In genomic region chr19:6743714-6744380, GRCh38 we compare ENCODE assay signal across 10 cellular contexts. TPM values are rescaled to one million over a fixed set of nuclear protein-coding genes. Genes with fewer than 3 reads are reported as not detected.
DNase-seq lines count a peak whose midpoint lies in the region; ATAC-seq and TF ChIP-seq lines count a peak whose summit lies in the region.
"Had no signal": no experiment of that assay in that cellular context is flagged by ENCODE, and none has a peak within 500 bp of the region (broad histone marks: within the 10 kb centered on the region; RNA-seq: fewer than 3 reads in every experiment).

No MANE protein-coding gene starts in this region.

- H3K9me2 ChIP-seq in GM23248 (ENCODE audit: insufficient read depth): no peaks in the 10 kb centered on the region

- no peaks in the 10 kb centered on the region for H3K9me3 Mint-ChIP-seq in CD8-positive, alpha-beta memory T cell

- peak overlapping the region; percentile 72 for H3K4me2 ChIP-seq in GM23248 (ENCODE audit: unreplicated experiment)

- H3K9ac ChIP-seq in GM23248: peak overlapping the region; percentile 47
- peak overlapping the region; percentile 57 to 78 (median 73) for H3K9ac ChIP-seq in skeletal muscle tissue (ENCODE audit: low read depth in 1 of 3, low read length in 3 of 3)

- H3K4me3 ChIP-seq in GM23248: peak overlapping the region; percentile 38
- no peak overlapping the region for H3K4me3 ChIP-seq in SJSA1
- peak overlapping the region; percentile 27 for H3K4me3 ChIP-seq in fibroblast of villous mesenchyme (ENCODE audit: low read depth, low read length)
- peak overlapping the region; percentile 51 to 63 (median 54) for H3K4me3 ChIP-seq in skeletal muscle tissue (ENCODE audit: low read length in 3 of 3)
- H3K4me3 ChIP-seq in CD8-positive, alpha-beta memory T cell (ENCODE audit: low read length): no peak overlapping the region

- peaks cover 35% of the 10 kb centered on the region for H3K79me2 ChIP-seq in GM23248 (ENCODE audit: insufficient read depth)

- no peak for TF ChIP-seq CTCF in fibroblast of villous mesenchyme (IDR thresholded peaks at IDR 0.05; ENCODE audit: insufficient read depth, low read depth, low read length)

- no peaks in the 10 kb centered on the region for H3K27me3 Mint-ChIP-seq in CD8-positive, alpha-beta memory T cell

- no peaks in the 10 kb centered on the region for H4K20me1 ChIP-seq in GM23248 (ENCODE audit: insufficient read depth)

- peaks cover 28% of the 10 kb centered on the region for H3F3A ChIP-seq in GM23248 (ENCODE audit: insufficient read depth)

- H3K4me1 ChIP-seq in GM23248 (ENCODE audit: insufficient read depth) (peaks cover 27% of the 10 kb centered on the region), SJSA1 (replicated peaks) (peaks cover 36% of the 10 kb centered on the region), skeletal muscle tissue (ENCODE audit: control insufficient read depth in 3 of 3, insufficient read depth in 3 of 3, low read length in 3 of 3) (peaks cover 47 to 64% (median 57%) of the 10 kb centered on the region in 3 donors)
- H3K4me1 ChIP-seq in CD8-positive, alpha-beta memory T cell (ENCODE audit: insufficient read depth, low read length): peaks cover 24% of the 10 kb centered on the region

- peaks cover 9 to 23% (median 13%) of the 10 kb centered on the region in 3 donors for H3K4me1 Mint-ChIP-seq in CD8-positive, alpha-beta memory T cell

- H3K36me3 Mint-ChIP-seq in CD8-positive, alpha-beta memory T cell: peaks cover 0 to 36% (median 7%) of the 10 kb centered on the region in 3 donors

- peak overlapping the region in 3 of 8 donors; percentile 31 to 76 (median 50) for H3K27ac Mint-ChIP-seq in CD8-positive, alpha-beta memory T cell

- in situ Hi-C loops in GM23248 (cut with MboI): no loop called here

- CTCF ChIA-PET in CD8-positive, alpha-beta memory T cell (lab: Charles Lee): interaction anchor here (1.1 kb wide), 1 partner anchor 118 kb away, joined by 5 read pairs; no protein-coding TSS in a partner anchor

- DNase-seq in GM23248 (no peak), SJSA1 (ENCODE audit: low read depth in 1 of 2, low spot score in 2 of 2) (no peak), fibroblast of villous mesenchyme (ENCODE audit: low read depth) (peak; percentile 34), OCI-M2 (lab: John Stamatoyannopoulos, UW; ENCODE audit: unreplicated experiment) (no peak), amniotic stem cell (lab: John Stamatoyannopoulos, UW) (no peak)
- DNase-seq in CD8-positive, alpha-beta memory T cell: no peak
- DNase-seq: immature natural killer cell; stimulated activated CD4-positive, alpha-beta T cell treated with anti-CD3 and anti-CD28 coated beads, Interleukin-2, amount 100 ng/mL, for 48 hours had no signal

- H3K27me3 ChIP-seq in GM23248 (replicated peaks; ENCODE audit: insufficient read depth) (no peaks in the 10 kb centered on the region), SJSA1 (replicated peaks) (no peaks in the 10 kb centered on the region), skeletal muscle tissue (ENCODE audit: control insufficient read depth in 3 of 3, insufficient read depth in 3 of 3, low read length in 3 of 3) (no peaks in the 10 kb centered on the region)
- no peaks in the 10 kb centered on the region for H3K27me3 ChIP-seq in CD8-positive, alpha-beta memory T cell (ENCODE audit: insufficient read depth, low read length, poor library complexity, severe bottlenecking)

- H3K9me3 ChIP-seq in GM23248 (ENCODE audit: low read depth) (no peaks in the 10 kb centered on the region), SJSA1 (replicated peaks) (no peaks in the 10 kb centered on the region), skeletal muscle tissue (ENCODE audit: control insufficient read depth in 3 of 3, low read length in 3 of 3) (no peaks in the 10 kb centered on the region)
- no peaks in the 10 kb centered on the region for H3K9me3 ChIP-seq in CD8-positive, alpha-beta memory T cell (ENCODE audit: low read length)

- TF ChIP-seq POLR2A in GM18505 (IDR thresholded peaks at IDR 0.05; ENCODE audit: borderline replicate concordance, extremely low read depth, insufficient read depth, insufficient read length): no peak

- H3K36me3 ChIP-seq in GM23248 (ENCODE audit: low read depth) (peaks cover 21% of the 10 kb centered on the region), SJSA1 (peaks cover 52% of the 10 kb centered on the region), skeletal muscle tissue (ENCODE audit: control insufficient read depth in 3 of 3, insufficient read depth in 3 of 3, low read length in 3 of 3) (peaks cover 45 to 57% (median 49%) of the 10 kb centered on the region in 3 donors)
- H3K36me3 ChIP-seq in CD8-positive, alpha-beta memory T cell (ENCODE audit: insufficient read depth, low read length): peaks cover 5% of the 10 kb centered on the region

- H3K4me3 Mint-ChIP-seq in CD8-positive, alpha-beta memory T cell: peak overlapping the region in 1 of 7 donors; percentile 84
- H3K4me3 Mint-ChIP-seq: immature natural killer cell had no signal

- 57 to 61% methylated on average over 13 to 15 of the region's 15 CpGs for WGBS in GM23248 (ENCODE audit: low coverage in 1 of 2, low lambda C conversion rate in 2 of 2, missing lambda C conversion rate in 2 of 2), 2 experiments

- H3K27ac ChIP-seq in GM23248: peak overlapping the region; percentile 70
- peak overlapping the region; percentile 59 for H3K27ac ChIP-seq in SJSA1
- peak overlapping the region; percentile 80 for H3K27ac ChIP-seq in skeletal muscle tissue (ENCODE audit: low read depth, low read length)
- H3K27ac ChIP-seq in CD8-positive, alpha-beta memory T cell (ENCODE audit: low read depth, low read length): no peak overlapping the region

- peak overlapping the region; percentile 57; the same call in 1 of the 2 replicates for H2AFZ ChIP-seq in GM23248

- POLR2A ChIA-PET in CD8-positive, alpha-beta memory T cell (lab: Charles Lee): no interaction called here

- no peak for ATAC-seq in GM18505 (IDR thresholded peaks at IDR 0.05; ENCODE audit: unreplicated experiment)

RNA-seq across cellular contexts. Expression of gene TRIP10, which starts 4.4 kb away (rescaled TPM):
- total RNA-seq in GM23248 (2014; rRNA removed; shearing (Covaris generic)): 48.0 and 68.2 TPM in 2 replicates
- 48.9 and 50.1 TPM in 2 replicates for polyA plus RNA-seq in GM23248 (2016; fragmentation: Nextera tagmentation; extraction: Ambion mirVana)
- total RNA-seq in SJSA1 (2014; rRNA removed; shearing (Covaris generic)): 25.1 and 50.0 TPM in 2 replicates
- 49.9 and 50.1 TPM in 2 replicates for total RNA-seq in fibroblast of villous mesenchyme
- 32.9 TPM for total RNA-seq in skeletal muscle tissue
- 10 to 100 TPM; 44.6 to 47.8 TPM for total RNA-seq in CD8-positive, alpha-beta memory T cell
- 2.0 TPM for polyA plus RNA-seq in CD8-positive, alpha-beta memory T cell

RNA-seq across cellular contexts. Expression of gene GPR108, which starts 6.5 kb away (rescaled TPM):
- total RNA-seq in GM23248 (2014; rRNA removed; shearing (Covaris generic)): 75.7 and 77.3 TPM in 2 replicates
- 78.8 and 83.5 TPM in 2 replicates for polyA plus RNA-seq in GM23248 (2016; fragmentation: Nextera tagmentation; extraction: Ambion mirVana)
- total RNA-seq in SJSA1 (2014; rRNA removed; shearing (Covaris generic)): 30.1 and 38.2 TPM in 2 replicates
- total RNA-seq in fibroblast of villous mesenchyme (28.3 and 34.1 TPM in 2 replicates), skeletal muscle tissue (14.6 TPM)
- 10 to 100 TPM; 72.0 to 74.0 TPM for total RNA-seq in CD8-positive, alpha-beta memory T cell
- polyA plus RNA-seq in CD8-positive, alpha-beta memory T cell: 108 TPM

RNA-seq across cellular contexts. Expression of gene SH2D3A, which starts 23.4 kb away (rescaled TPM):
- total RNA-seq in GM23248 (2014; rRNA removed; shearing (Covaris generic)): not detected in 2 replicates
- 0.18 TPM in 1 of 2 replicates, not detected in the other for polyA plus RNA-seq in GM23248 (2016; fragmentation: Nextera tagmentation; extraction: Ambion mirVana)
- not detected in 2 replicates for total RNA-seq in SJSA1 (2014; rRNA removed; shearing (Covaris generic))
- under 0.01 TPM in 1 of 2 replicates, not detected in the other for total RNA-seq in fibroblast of villous mesenchyme
- total RNA-seq in skeletal muscle tissue: not detected
- total RNA-seq in CD8-positive, alpha-beta memory T cell: 10 to 100 TPM; 21.3 TPM
- polyA plus RNA-seq in CD8-positive, alpha-beta memory T cell: 40.6 TPM

RNA-seq across cellular contexts. Expression of gene C3, which starts 23.4 kb away (rescaled TPM):
- 3.1 and 5.6 TPM in 2 replicates for total RNA-seq in GM23248 (2014; rRNA removed; shearing (Covaris generic))
- 3.5 and 4.8 TPM in 2 replicates for polyA plus RNA-seq in GM23248 (2016; fragmentation: Nextera tagmentation; extraction: Ambion mirVana)
- total RNA-seq in SJSA1 (2014; rRNA removed; shearing (Covaris generic)): not detected in 2 replicates
- total RNA-seq in fibroblast of villous mesenchyme (1.6 and 76.0 TPM in 2 replicates), skeletal muscle tissue (71.5 TPM)
- 1 to 10 TPM; 1.6 to 1.7 TPM for total RNA-seq in CD8-positive, alpha-beta memory T cell
- polyA plus RNA-seq in CD8-positive, alpha-beta memory T cell: not detected

RNA-seq across cellular contexts. Expression of gene VAV1, which starts 28.7 kb away (rescaled TPM):
- total RNA-seq in GM23248 (2014; rRNA removed; shearing (Covaris generic)): not detected in 2 replicates
- polyA plus RNA-seq in GM23248 (2016; fragmentation: Nextera tagmentation; extraction: Ambion mirVana): not detected in 2 replicates
- not detected in 2 replicates for total RNA-seq in SJSA1 (2014; rRNA removed; shearing (Covaris generic))
- total RNA-seq in fibroblast of villous mesenchyme: not detected in 2 replicates
- total RNA-seq in skeletal muscle tissue: 4.7 TPM
- 10 to 100 TPM; 51.9 to 52.9 TPM for total RNA-seq in CD8-positive, alpha-beta memory T cell
- 28.4 TPM for polyA plus RNA-seq in CD8-positive, alpha-beta memory T cell

Comparison
In these comparisons a context has a peak if more than half of its experiments do, and no peak if none do; other contexts are left out.
1. H3K4me3 ChIP-seq: peak in GM23248 (single experiment), fibroblast of villous mesenchyme (single experiment) and skeletal muscle tissue (3 of 3); none in SJSA1 (single experiment) and CD8-positive, alpha-beta memory T cell (single experiment).
2. RNA of gene SH2D3A, which starts 23.4 kb away (total RNA-seq): 21.3 TPM in CD8-positive, alpha-beta memory T cell; not detected in GM23248, not detected in SJSA1, under 0.01 TPM in fibroblast of villous mesenchyme and not detected in skeletal muscle tissue (single experiment); every median in the first group is over 10 times any median in the second.